In the genomic region with DNA sequence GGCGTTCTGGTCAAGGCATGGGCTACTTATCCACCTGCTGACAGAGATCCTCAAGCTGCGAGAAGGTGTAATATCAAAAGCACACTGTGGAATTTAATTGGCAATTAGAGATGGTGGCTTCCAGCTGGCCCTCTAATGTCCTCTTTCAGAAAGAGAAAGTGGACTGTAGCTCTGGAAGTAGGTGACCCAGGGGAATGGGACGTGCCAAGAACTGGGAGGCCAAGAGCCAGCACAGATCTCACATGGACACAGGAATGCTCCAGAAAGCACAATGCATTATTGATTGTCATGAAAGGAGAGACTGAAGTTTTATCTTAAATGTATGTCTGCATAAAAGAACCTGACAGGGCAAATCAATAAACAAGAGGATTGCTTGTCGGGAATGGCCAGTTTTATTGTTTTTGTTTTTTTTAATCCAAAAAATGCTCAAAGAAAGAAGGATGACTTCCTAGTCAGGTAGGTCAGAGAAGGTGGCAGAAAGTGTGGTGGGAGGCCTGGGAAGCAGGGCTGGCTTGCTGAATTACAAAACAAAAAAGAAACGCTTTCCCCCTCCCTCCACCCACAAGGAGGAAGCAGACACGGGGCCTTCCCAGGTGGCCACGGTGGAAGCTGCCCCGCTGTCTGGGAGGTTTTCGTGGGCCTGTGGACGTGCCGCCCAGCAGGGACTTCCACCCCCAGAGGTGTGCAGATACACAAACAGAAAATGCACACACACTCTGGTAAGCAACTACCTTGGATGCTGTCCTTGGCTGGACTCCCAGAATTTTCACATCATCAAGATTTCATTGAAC, we compare ENCODE assay signal across 15 cellular contexts.
DNase-seq lines count a peak whose midpoint lies in the region; ATAC-seq, FAIRE-seq and TF ChIP-seq lines count a peak whose summit lies in the region.
"Had no signal": no experiment of that assay in that cellular context is flagged by ENCODE, and none has a peak within 500 bp of the region (broad histone marks: within the 10 kb centered on the region; RNA-seq: fewer than 3 reads in every experiment).

No MANE protein-coding gene starts in this region.

- H3K4me1 ChIP-seq in RWPE2 (ENCODE audit: insufficient read depth, poor library complexity, severe bottlenecking) (no peaks in the 10 kb centered on the region), SJCRH30 (no peaks in the 10 kb centered on the region)

- TF ChIP-seq CTCF in RWPE2 (IDR thresholded peaks at IDR 0.05; ENCODE audit: poor library complexity, severe bottlenecking) = no peak

- H3K27me3 ChIP-seq in RWPE2 (ENCODE audit: insufficient read depth, poor library complexity, severe bottlenecking) (peaks cover 89% of the 10 kb centered on the region), SJCRH30 (peaks cover 56% of the 10 kb centered on the region)

- ATAC-seq in RWPE2 (ENCODE audit: low read depth) = no peak
- no peak for ATAC-seq in HG03342 (IDR thresholded peaks at IDR 0.05; ENCODE audit: unreplicated experiment)
- ATAC-seq: GM23338, HepG2 had no signal

- no peak for TF ChIP-seq POLR2A in GM12891 (IDR thresholded peaks at IDR 0.05; ENCODE audit: low read depth, low read length)

- H3K9me3 ChIP-seq in RWPE2 (ENCODE audit: severe bottlenecking) (no peaks in the 10 kb centered on the region), SJCRH30 (replicated peaks) (no peaks in the 10 kb centered on the region)

- no peak overlapping the region for H3K27ac ChIP-seq in RWPE2 (ENCODE audit: poor library complexity, severe bottlenecking)
- H3K27ac ChIP-seq in SJCRH30 = no peak overlapping the region
- H3K27ac ChIP-seq: 22Rv1 had no signal

- H3K4me3 ChIP-seq in RWPE2 (ENCODE audit: severe bottlenecking) (no peak overlapping the region), SJCRH30 (no peak overlapping the region)
- H3K4me3 ChIP-seq: GM23338 had no signal

- H3K36me3 ChIP-seq in RWPE2 (ENCODE audit: low read depth) (no peaks in the 10 kb centered on the region), SJCRH30 (no peaks in the 10 kb centered on the region)

- FAIRE-seq in GM12891 (lab: Jason Lieb, UNC) = no peak
- FAIRE-seq: GM18507, HepG2 had no signal

- DNase-seq in NCI-H1092 treated with DMSO at 0.1 percent for 48 hours (lab: John Stamatoyannopoulos, UW) (peak; percentile 7), NCI-H1092 (lab: John Stamatoyannopoulos, UW) (no peak), RWPE2 (ENCODE audit: low spot score) (peak; percentile 59), mucosa of gallbladder (ENCODE audit: low spot score) (peak; percentile 65), SJCRH30 (no peak), NCI-H2171 treated with DMSO at 0.1 percent for 48 hours (lab: John Stamatoyannopoulos, UW) (no peak), GM12891 (ENCODE audit: insufficient read length, low spot score) (no peak)
- DNase-seq: CD4-positive, CD25-positive, alpha-beta regulatory T cell; DMS53; H9 had no signal

TF ChIP-seq in GM12891, 5 proteins besides CTCF, POLR2A, EP300 and RAD21:
- TF ChIP-seq SPI1 (IDR thresholded peaks at IDR 0.05; ENCODE audit: low read depth, low read length) (no peak), TAF1 (IDR thresholded peaks at IDR 0.05; ENCODE audit: low read depth, low read length) (no peak)

Comparison
In these comparisons a context has a peak if more than half of its experiments do, and no peak if none do; other contexts are left out.
1. DNase-seq: peak in NCI-H1092 treated with DMSO at 0.1 percent for 48 hours (single experiment), RWPE2 (single experiment) and mucosa of gallbladder (single experiment); none in NCI-H1092 (single experiment), SJCRH30 (0 of 2), NCI-H2171 treated with DMSO at 0.1 percent for 48 hours (single experiment) and GM12891 (single experiment).